Comparison of ENCODE assay signal across 15 cellular contexts in genomic region chr17:41123292-41123990, GRCh38. TPM values are rescaled to one million over a fixed set of nuclear protein-coding genes. Genes with fewer than 3 reads are reported as not detected.
"Had no signal": no experiment of that assay in that cellular context is flagged by ENCODE, and none has a peak within 500 bp of the region (broad histone marks: within the 10 kb centered on the region; RNA-seq: fewer than 3 reads in every experiment).

No MANE protein-coding gene starts in this region.

RNA-seq across cellular contexts. Expression of gene KRTAP4-12, which starts 0.5 kb away (rescaled TPM):
- total RNA-seq: activated CD8-positive, alpha-beta memory T cell treated with anti-CD3 and anti-CD28 coated beads for 36 hours; activated T-helper 2 cell treated with anti-CD3 and anti-CD28 coated beads, Interferon-gamma antibody, Interleukin-2, Interleukin-4, amounts not matched to agents 10 μg/mL and 5 μg/mL and 100 μg/mL, durations not matched to agents 14 hours and 24 hours and 36 hours; breast epithelium; esophagus muscularis mucosa; foreskin keratinocyte; heart right ventricle; kidney epithelial cell; natural killer cell treated with Interleukin-12 subunit alpha and Interleukin-12 subunit beta and Interleukin-15 and Interleukin-18, amount 100 ng/mL, for 72 hours; osteoblast; right cardiac atrium; spleen; testis; transverse colon; urinary bladder had no signal
- polyA plus RNA-seq: foreskin keratinocyte, heart right ventricle, right cardiac atrium, spleen, urinary bladder had no signal

RNA-seq across cellular contexts. Expression of gene KRTAP4-11, which starts 5.3 kb away (rescaled TPM):
- total RNA-seq: activated CD8-positive, alpha-beta memory T cell treated with anti-CD3 and anti-CD28 coated beads for 36 hours; activated T-helper 2 cell treated with anti-CD3 and anti-CD28 coated beads, Interferon-gamma antibody, Interleukin-2, Interleukin-4, amounts not matched to agents 10 μg/mL and 5 μg/mL and 100 μg/mL, durations not matched to agents 14 hours and 24 hours and 36 hours; breast epithelium; esophagus muscularis mucosa; foreskin keratinocyte; heart right ventricle; kidney epithelial cell; natural killer cell treated with Interleukin-12 subunit alpha and Interleukin-12 subunit beta and Interleukin-15 and Interleukin-18, amount 100 ng/mL, for 72 hours; osteoblast; right cardiac atrium; spleen; testis; transverse colon; urinary bladder had no signal
- polyA plus RNA-seq: foreskin keratinocyte, heart right ventricle, right cardiac atrium, spleen, urinary bladder had no signal

RNA-seq across cellular contexts. Expression of gene KRTAP4-6, which starts 16.9 kb away (rescaled TPM):
- total RNA-seq: activated CD8-positive, alpha-beta memory T cell treated with anti-CD3 and anti-CD28 coated beads for 36 hours; activated T-helper 2 cell treated with anti-CD3 and anti-CD28 coated beads, Interferon-gamma antibody, Interleukin-2, Interleukin-4, amounts not matched to agents 10 μg/mL and 5 μg/mL and 100 μg/mL, durations not matched to agents 14 hours and 24 hours and 36 hours; breast epithelium; esophagus muscularis mucosa; foreskin keratinocyte; heart right ventricle; kidney epithelial cell; natural killer cell treated with Interleukin-12 subunit alpha and Interleukin-12 subunit beta and Interleukin-15 and Interleukin-18, amount 100 ng/mL, for 72 hours; osteoblast; right cardiac atrium; spleen; testis; transverse colon; urinary bladder had no signal
- polyA plus RNA-seq: foreskin keratinocyte, heart right ventricle, right cardiac atrium, spleen, urinary bladder had no signal

RNA-seq across cellular contexts. Expression of gene KRTAP4-9, which starts 18.3 kb away (rescaled TPM):
- total RNA-seq: activated CD8-positive, alpha-beta memory T cell treated with anti-CD3 and anti-CD28 coated beads for 36 hours; activated T-helper 2 cell treated with anti-CD3 and anti-CD28 coated beads, Interferon-gamma antibody, Interleukin-2, Interleukin-4, amounts not matched to agents 10 μg/mL and 5 μg/mL and 100 μg/mL, durations not matched to agents 14 hours and 24 hours and 36 hours; breast epithelium; esophagus muscularis mucosa; foreskin keratinocyte; heart right ventricle; kidney epithelial cell; natural killer cell treated with Interleukin-12 subunit alpha and Interleukin-12 subunit beta and Interleukin-15 and Interleukin-18, amount 100 ng/mL, for 72 hours; osteoblast; right cardiac atrium; spleen; testis; transverse colon; urinary bladder had no signal
- polyA plus RNA-seq: foreskin keratinocyte, heart right ventricle, right cardiac atrium, spleen, urinary bladder had no signal

RNA-seq across cellular contexts. Expression of gene KRTAP4-16, which starts 21.4 kb away (rescaled TPM):
- total RNA-seq: activated CD8-positive, alpha-beta memory T cell treated with anti-CD3 and anti-CD28 coated beads for 36 hours; activated T-helper 2 cell treated with anti-CD3 and anti-CD28 coated beads, Interferon-gamma antibody, Interleukin-2, Interleukin-4, amounts not matched to agents 10 μg/mL and 5 μg/mL and 100 μg/mL, durations not matched to agents 14 hours and 24 hours and 36 hours; breast epithelium; esophagus muscularis mucosa; foreskin keratinocyte; heart right ventricle; kidney epithelial cell; lower leg skin; natural killer cell treated with Interleukin-12 subunit alpha and Interleukin-12 subunit beta and Interleukin-15 and Interleukin-18, amount 100 ng/mL, for 72 hours; osteoblast; right cardiac atrium; spleen; testis; transverse colon; urinary bladder had no signal
- polyA plus RNA-seq: foreskin keratinocyte, heart right ventricle, right cardiac atrium, spleen, urinary bladder had no signal
